ENCODE assay signal across 1 cellular context in the genomic region with DNA sequence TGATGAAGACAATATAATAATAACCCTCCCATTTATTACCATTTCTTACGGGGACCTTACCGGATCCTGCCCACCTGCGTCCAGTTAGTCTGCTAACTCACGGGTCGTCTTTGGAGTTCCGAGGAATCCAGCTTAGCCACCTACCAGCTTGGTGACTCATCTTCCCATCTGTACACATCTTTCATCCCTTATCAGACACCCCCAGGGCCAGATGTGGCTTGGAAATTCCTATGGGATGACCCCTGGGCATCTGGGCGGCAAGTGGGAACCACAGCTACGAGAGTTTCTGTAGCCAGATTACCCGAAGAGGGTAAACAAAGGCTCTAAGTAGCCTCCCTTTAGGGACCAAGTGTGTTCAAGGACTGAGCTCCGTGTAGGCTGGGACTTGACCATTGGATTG.
TF ChIP-seq lines count a peak whose summit lies in the region.

No MANE protein-coding gene starts in this region.

TF ChIP-seq in SK-N-SH treated with all-trans-retinoic acid at 6 μM for 48 hours, 23 proteins besides CTCF, POLR2A, EP300 and RAD21 (continued from another document):
- TF ChIP-seq, protein P1, sequence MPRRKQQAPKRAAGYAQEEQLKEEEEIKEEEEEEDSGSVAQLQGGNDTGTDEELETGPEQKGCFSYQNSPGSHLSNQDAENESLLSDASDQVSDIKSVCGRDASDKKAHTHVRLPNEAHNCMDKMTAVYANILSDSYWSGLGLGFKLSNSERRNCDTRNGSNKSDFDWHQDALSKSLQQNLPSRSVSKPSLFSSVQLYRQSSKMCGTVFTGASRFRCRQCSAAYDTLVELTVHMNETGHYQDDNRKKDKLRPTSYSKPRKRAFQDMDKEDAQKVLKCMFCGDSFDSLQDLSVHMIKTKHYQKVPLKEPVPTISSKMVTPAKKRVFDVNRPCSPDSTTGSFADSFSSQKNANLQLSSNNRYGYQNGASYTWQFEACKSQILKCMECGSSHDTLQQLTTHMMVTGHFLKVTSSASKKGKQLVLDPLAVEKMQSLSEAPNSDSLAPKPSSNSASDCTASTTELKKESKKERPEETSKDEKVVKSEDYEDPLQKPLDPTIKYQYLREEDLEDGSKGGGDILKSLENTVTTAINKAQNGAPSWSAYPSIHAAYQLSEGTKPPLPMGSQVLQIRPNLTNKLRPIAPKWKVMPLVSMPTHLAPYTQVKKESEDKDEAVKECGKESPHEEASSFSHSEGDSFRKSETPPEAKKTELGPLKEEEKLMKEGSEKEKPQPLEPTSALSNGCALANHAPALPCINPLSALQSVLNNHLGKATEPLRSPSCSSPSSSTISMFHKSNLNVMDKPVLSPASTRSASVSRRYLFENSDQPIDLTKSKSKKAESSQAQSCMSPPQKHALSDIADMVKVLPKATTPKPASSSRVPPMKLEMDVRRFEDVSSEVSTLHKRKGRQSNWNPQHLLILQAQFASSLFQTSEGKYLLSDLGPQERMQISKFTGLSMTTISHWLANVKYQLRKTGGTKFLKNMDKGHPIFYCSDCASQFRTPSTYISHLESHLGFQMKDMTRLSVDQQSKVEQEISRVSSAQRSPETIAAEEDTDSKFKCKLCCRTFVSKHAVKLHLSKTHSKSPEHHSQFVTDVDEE (CRISPR knock-in tag; IDR thresholded peaks at IDR 0.05) = no peak
- TF ChIP-seq TOX (CRISPR knock-in tag; IDR thresholded peaks at IDR 0.05; ENCODE audit: borderline replicate concordance) = no peak
- no peak for TF ChIP-seq CSDC2 (CRISPR knock-in tag; IDR thresholded peaks at IDR 0.05)
- no peak for TF ChIP-seq SNAI2 (CRISPR knock-in tag; IDR thresholded peaks at IDR 0.05)
- TF ChIP-seq GLIS3 (CRISPR knock-in tag; IDR thresholded peaks at IDR 0.05) = no peak
- no peak for TF ChIP-seq PPARA (CRISPR knock-in tag; IDR thresholded peaks at IDR 0.05; ENCODE audit: borderline replicate concordance)
- no peak for TF ChIP-seq ZFP30 (CRISPR knock-in tag; IDR thresholded peaks at IDR 0.05)
- TF ChIP-seq BACH2 (CRISPR knock-in tag; IDR thresholded peaks at IDR 0.05; ENCODE audit: borderline replicate concordance) = no peak
- no peak for TF ChIP-seq ZFP3 (CRISPR knock-in tag; IDR thresholded peaks at IDR 0.05)
- no peak for TF ChIP-seq ZNF565 (CRISPR knock-in tag; conservative IDR thresholded peaks at IDR 0.05; ENCODE audit: low read depth)
